In genomic region chr20:13105864-13106457, GRCh38 we compare ENCODE assay signal across 8 cellular contexts.
DNase-seq lines count a peak whose midpoint lies in the region; ATAC-seq and TF ChIP-seq lines count a peak whose summit lies in the region.

No MANE protein-coding gene starts in this region.

- H3K9me3 ChIP-seq in osteoblast (ENCODE audit: low read depth, low read length) = no peaks in the 10 kb centered on the region

- in situ Hi-C loops in ACHN (cut with HindIII; ENCODE audit: low pct_ligation_motif_present, low pct_unique_long_range_greater_than_20kb, low sequenced_read_pairs) = no loop called here

- H4K20me1 ChIP-seq in osteoblast (ENCODE audit: insufficient read depth, low read length) = no peaks in the 10 kb centered on the region

- no peak overlapping the region for H3K4me3 ChIP-seq in GM12875 (ENCODE audit: low read depth, low read length)
- H3K4me3 ChIP-seq in dorsolateral prefrontal cortex = no peak overlapping the region
- no peak overlapping the region for H3K4me3 ChIP-seq in osteoblast (ENCODE audit: insufficient read depth, low read length)

- no peak overlapping the region for H2AFZ ChIP-seq in osteoblast (ENCODE audit: low read length)

- TF ChIP-seq CTCF in GM12875 (IDR thresholded peaks at IDR 0.05; ENCODE audit: borderline replicate concordance, insufficient read depth, low read depth, low read length) = peak; percentile 50
- peak; percentile 66 to 94 (median 80) for TF ChIP-seq CTCF in dorsolateral prefrontal cortex (IDR thresholded peaks at IDR 0.05 in 54 of 56, conservative IDR thresholded peaks at IDR 0.05 in 2 of 56; ENCODE audit: low read depth in 1 of 56, partially characterized antibody in 56 of 56)
- peak; percentile 74 for TF ChIP-seq CTCF in osteoblast (IDR thresholded peaks at IDR 0.05; ENCODE audit: extremely low read depth, low read depth, low read length)
- TF ChIP-seq CTCF in omental fat pad (IDR thresholded peaks at IDR 0.05) = no peak

- H3K27ac ChIP-seq in dorsolateral prefrontal cortex (no peak overlapping the region), osteoblast (ENCODE audit: low read depth, low read length) (no peak overlapping the region)

- no peaks in the 10 kb centered on the region for H3K36me3 ChIP-seq in osteoblast (ENCODE audit: insufficient read depth, low read length)

- peaks cover 12% of the 10 kb centered on the region for H3K4me1 ChIP-seq in osteoblast (ENCODE audit: insufficient read depth, low read length)

- H3K79me2 ChIP-seq in osteoblast (ENCODE audit: insufficient read depth, low read length) = no peaks in the 10 kb centered on the region

- H3K4me2 ChIP-seq in osteoblast (ENCODE audit: insufficient read depth, low read length) = no peak overlapping the region

- ATAC-seq in GM18858 (IDR thresholded peaks at IDR 0.05; ENCODE audit: unreplicated experiment) (no peak), omental fat pad (ENCODE audit: low FRiP score) (no peak)

- H3K27me3 ChIP-seq in dorsolateral prefrontal cortex (peaks cover 0 to 6% (median 0%) of the 10 kb centered on the region in 45 donors), osteoblast (ENCODE audit: insufficient read depth, low read length) (no peaks in the 10 kb centered on the region)

- intact Hi-C loops in dorsolateral prefrontal cortex (cut with DNase I) = loop anchor here (2.0 to 5.0 kb wide), 3 partner anchors 139 to 181 kb away; no protein-coding TSS in a partner anchor

- peak; percentile 42 for DNase-seq in ACHN
- DNase-seq in NCI-H748 (lab: John Stamatoyannopoulos, UW; ENCODE audit: unreplicated experiment) = peak; percentile 68
- DNase-seq in dorsolateral prefrontal cortex = no peak
- DNase-seq in osteoblast (ENCODE audit: insufficient read length, low spot score, missing footprints) = peak; percentile 45
- no peak for DNase-seq in omental fat pad (ENCODE audit: low spot score)
- no peak for DNase-seq in T1000 (lab: John Stamatoyannopoulos, UW)

Comparison
In these comparisons a context has a peak if more than half of its experiments do, and no peak if none do; other contexts are left out.
1. DNase-seq: peak in ACHN (single experiment), NCI-H748 (single experiment) and osteoblast (single experiment); none in dorsolateral prefrontal cortex (0 of 10), omental fat pad (single experiment) and T1000 (single experiment).
2. CTCF ChIP-seq: peak in GM12875 (single experiment), dorsolateral prefrontal cortex (56 of 56) and osteoblast (single experiment); none in omental fat pad (0 of 3).